In genomic region chr20:25624500-25624939, GRCh38 we compare ENCODE assay signal across 8 cellular contexts. TPM values are rescaled to one million over a fixed set of nuclear protein-coding genes. Genes with fewer than 3 reads are reported as not detected.
DNase-seq lines count a peak whose midpoint lies in the region; ATAC-seq and TF ChIP-seq lines count a peak whose summit lies in the region.

No MANE protein-coding gene starts in this region.

- H3K4me3 ChIP-seq in AG04449 (ENCODE audit: low read depth, low read length) (peak overlapping the region; percentile 79), HUES64 (ENCODE audit: low read length) (peak overlapping the region; percentile 75), ascending aorta (peak overlapping the region; percentile 88 to 95), lower lobe of right lung (peak overlapping the region; percentile 84), uterus (peak overlapping the region; percentile 73 to 90)

- CTCF ChIA-PET in AG04449 (lab: Yijun Ruan, JAX): interaction anchor here (1.5 kb wide), 1 partner anchor 70 kb away, joined by 3 read pairs; no protein-coding TSS in a partner anchor

- H3K27ac ChIP-seq in HUES64 (ENCODE audit: low read depth, low read length) (peak overlapping the region; percentile 87), ascending aorta (peak overlapping the region; percentile 90 to 94), lower lobe of right lung (peak overlapping the region; percentile 96), uterus (peak overlapping the region; percentile 82 to 90)

- no peak for TF ChIP-seq POLR2A in uterus (IDR thresholded peaks at IDR 0.05)

- DNase-seq in AG04449 (ENCODE audit: low read depth, low spot score) (no peak), ascending aorta (ENCODE audit: low spot score in 2 of 2) (no peak), lower lobe of right lung (no peak), uterus (peak in 1 of 2 donors; percentile 56), NCI-H187 (lab: John Stamatoyannopoulos, UW) (no peak), occipital lobe (lab: John Stamatoyannopoulos, UW) (no peak)

- H3K36me3 ChIP-seq in HUES64 (ENCODE audit: insufficient read depth, low read length) (no peaks in the 10 kb centered on the region), ascending aorta (no peaks in the 10 kb centered on the region), lower lobe of right lung (no peaks in the 10 kb centered on the region), uterus (no peaks in the 10 kb centered on the region)

- H3K9ac ChIP-seq in HUES64 (ENCODE audit: low read depth, low read length): peak overlapping the region; percentile 95

- intact Hi-C loops in ascending aorta (cut with DNase I): loop anchor here (1.0 to 10.0 kb wide), 4 partner anchors 39 to 570 kb away; partner anchors contain the start of genes ABHD12, ACSS1 and NINL
- intact Hi-C loops in lower lobe of right lung (cut with DNase I): no loop called here
- intact Hi-C loops in uterus (cut with DNase I; ENCODE audit: low total_unique reads): no loop called here

- POLR2A ChIA-PET in AG04449 (lab: Yijun Ruan, JAX): no interaction called here

- WGBS in HUES64: 44% methylated on average over 17 of the region's 17 CpGs

- no peak for TF ChIP-seq CTCF in AG04449 (IDR thresholded peaks at IDR 0.05; ENCODE audit: insufficient read depth, low read length, missing control alignments)
- no peak for TF ChIP-seq CTCF in ascending aorta (IDR thresholded peaks at IDR 0.05)
- no peak for TF ChIP-seq CTCF in lower lobe of right lung (IDR thresholded peaks at IDR 0.05)
- TF ChIP-seq CTCF in uterus (IDR thresholded peaks at IDR 0.05): no peak

- H3K27me3 ChIP-seq in HUES64 (ENCODE audit: insufficient read depth, low read length) (peaks cover 24% of the 10 kb centered on the region), ascending aorta (no peaks in the 10 kb centered on the region), lower lobe of right lung (ENCODE audit: low read depth) (no peaks in the 10 kb centered on the region), uterus (no peaks in the 10 kb centered on the region)

- no peaks in the 10 kb centered on the region for H3K9me3 ChIP-seq in HUES64 (ENCODE audit: insufficient read depth, low read depth, low read length)
- no peaks in the 10 kb centered on the region for H3K9me3 ChIP-seq in ascending aorta
- H3K9me3 ChIP-seq in lower lobe of right lung: no peaks in the 10 kb centered on the region
- H3K9me3 ChIP-seq in uterus: no peaks in the 10 kb centered on the region

- no peak for ATAC-seq in lower lobe of right lung
- ATAC-seq in HG03378 (IDR thresholded peaks at IDR 0.05; ENCODE audit: unreplicated experiment): no peak

- H3K4me1 ChIP-seq in HUES64 (ENCODE audit: insufficient read depth, low read length) (peaks cover 20% of the 10 kb centered on the region), ascending aorta (peaks cover 0 to 6% of the 10 kb centered on the region in 2 donors), lower lobe of right lung (peaks cover 15% of the 10 kb centered on the region), uterus (no peaks in the 10 kb centered on the region)

RNA-seq across cellular contexts. Expression of gene NANP, which starts 0.7 kb away (rescaled TPM):
- polyA plus RNA-seq in HUES64 (2013, experiment 1 of 2): 6.1 TPM
- 7.2 TPM for polyA plus RNA-seq in HUES64 (2013, experiment 2 of 2)
- total RNA-seq in ascending aorta (2.6 TPM), lower lobe of right lung (5.4 TPM), uterus (10 to 100 TPM in 1 of 4 donors, 1 to 10 TPM in 2, under 1 TPM in 1; 0.88 to 10.9 (median 4.0) TPM), occipital lobe (9.0 TPM)

RNA-seq across cellular contexts. Expression of gene NINL, which starts 39.2 kb away (rescaled TPM):
- 15.0 TPM for polyA plus RNA-seq in HUES64 (2013, experiment 1 of 2)
- 20.4 TPM for polyA plus RNA-seq in HUES64 (2013, experiment 2 of 2)
- total RNA-seq in ascending aorta (18.0 TPM), lower lobe of right lung (10.7 TPM), uterus (10 to 100 TPM in 3 of 4 donors, 1 to 10 TPM in 1; 5.0 to 22.3 (median 14.7) TPM), occipital lobe (18.4 TPM)
